ENCODE assay signal across 17 cellular contexts in genomic region chr12:3257411-3257810, GRCh38.
"Had no signal": no experiment of that assay in that cellular context is flagged by ENCODE, and none has a peak within 500 bp of the region (broad histone marks: within the 10 kb centered on the region; RNA-seq: fewer than 3 reads in every experiment).

No MANE protein-coding gene starts in this region.

- H3K27ac ChIP-seq: lower lobe of right lung, thoracic aorta had no signal

- ATAC-seq: activated naive CD4-positive, alpha-beta T cell treated with anti-CD3 and anti-CD28 coated beads, Interleukin-2, amount 50 U/mL, for 72 hours; activated T-cell treated with anti-CD3 and anti-CD28 coated beads, Interleukin-2, amount 50 U/mL, for 72 hours; lower lobe of right lung; stimulated activated effector memory CD8-positive, alpha-beta T cell treated with anti-CD3 and anti-CD28 coated beads, Interleukin-12 subunit alpha, Interleukin-12 subunit beta, amount 100 ng/mL, for 72 hours; T-helper 17 cell had no signal

- DNase-seq: activated B cell treated with CpG ODN at 0.5 μM for 24 hours; activated CD4-positive, alpha-beta T cell treated with anti-CD3 and anti-CD28 coated beads for 48 hours; activated CD8-positive, alpha-beta memory T cell treated with anti-CD3 and anti-CD28 coated beads, Interleukin-2, amount 50 U/mL, for 48 hours; activated gamma-delta T cell; activated T-cell treated with anti-CD3 and anti-CD28 coated beads, Interleukin-2, amount 50 U/mL, for 72 hours; cortex of kidney; effector CD8-positive, alpha-beta T cell; glutamatergic neuron; immature natural killer cell; lower lobe of right lung; nephron progenitor cell; stimulated activated CD4-positive, alpha-beta T cell treated with anti-CD3 and anti-CD28 coated beads, Interleukin-12 subunit alpha, Interleukin-12 subunit beta, amount 100 ng/mL, for 4 hours; stimulated activated CD4-positive, alpha-beta T cell treated with anti-CD3 and anti-CD28 coated beads, Interleukin-2, amount 100 ng/mL, for 24 hours; T-helper 17 cell had no signal

- H3K4me3 ChIP-seq: lower lobe of right lung, thoracic aorta had no signal

- H3K36me3 ChIP-seq: thoracic aorta had no signal

- H3K9me3 ChIP-seq: lower lobe of right lung, thoracic aorta had no signal
